ENCODE assay signal across 1 cellular context in genomic region chr5:122773615-122774014, GRCh38.
TF ChIP-seq lines count a peak whose summit lies in the region.

No MANE protein-coding gene starts in this region.

TF ChIP-seq in HepG2, 621 proteins besides CTCF, POLR2A, EP300 and RAD21 (continued from another document and continues in another):
- TF ChIP-seq, protein P1, sequence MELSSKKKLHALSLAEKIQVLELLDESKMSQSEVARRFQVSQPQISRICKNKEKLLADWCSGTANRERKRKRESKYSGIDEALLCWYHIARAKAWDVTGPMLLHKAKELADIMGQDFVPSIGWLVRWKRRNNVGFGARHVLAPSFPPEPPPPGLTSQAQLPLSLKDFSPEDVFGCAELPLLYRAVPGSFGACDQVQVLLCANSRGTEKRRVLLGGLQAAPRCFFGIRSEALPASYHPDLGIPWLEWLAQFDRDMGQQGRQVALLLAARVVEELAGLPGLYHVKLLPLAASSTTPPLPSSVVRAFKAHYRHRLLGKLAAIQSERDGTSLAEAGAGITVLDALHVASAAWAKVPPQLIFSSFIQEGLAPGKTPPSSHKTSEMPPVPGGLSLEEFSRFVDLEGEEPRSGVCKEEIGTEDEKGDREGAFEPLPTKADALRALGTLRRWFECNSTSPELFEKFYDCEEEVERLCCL (CRISPR knock-in tag; IDR thresholded peaks at IDR 0.05; ENCODE audit: borderline replicate concordance): no peak
- no peak for TF ChIP-seq MYC (CRISPR knock-in tag; IDR thresholded peaks at IDR 0.05; ENCODE audit: borderline replicate concordance)
- 0 out of 2 replicates have a peak, but pooled peaks have one; percentile 66 for TF ChIP-seq ZNF644 (CRISPR knock-in tag; IDR thresholded peaks at IDR 0.05; ENCODE audit: low read depth)
- TF ChIP-seq CHD2 (IDR thresholded peaks at IDR 0.05; ENCODE audit: low read depth, low read length): no peak
- no peak for TF ChIP-seq ZSCAN29 (CRISPR knock-in tag; conservative IDR thresholded peaks at IDR 0.05)
- TF ChIP-seq ARID5B (CRISPR knock-in tag; IDR thresholded peaks at IDR 0.05): peak; percentile 57; the same call in 1 of the 2 replicates
- TF ChIP-seq ZNF530 (CRISPR knock-in tag; IDR thresholded peaks at IDR 0.05; ENCODE audit: low read depth): no peak
- TF ChIP-seq CHCHD3 (CRISPR knock-in tag; IDR thresholded peaks at IDR 0.05): no peak
- TF ChIP-seq ZNF160 (CRISPR knock-in tag; IDR thresholded peaks at IDR 0.05): no peak
- TF ChIP-seq DNMT3B (CRISPR knock-in tag; conservative IDR thresholded peaks at IDR 0.05): no peak
- no peak for TF ChIP-seq ZNF598 (CRISPR knock-in tag; IDR thresholded peaks at IDR 0.05; ENCODE audit: borderline replicate concordance)
- no peak for TF ChIP-seq MAF1 (CRISPR knock-in tag; IDR thresholded peaks at IDR 0.05; ENCODE audit: borderline replicate concordance)
- TF ChIP-seq NCOA1 (CRISPR knock-in tag; IDR thresholded peaks at IDR 0.05): no peak
- peak; percentile 27; the same call in 1 of the 2 replicates for TF ChIP-seq ZKSCAN8 (CRISPR knock-in tag; IDR thresholded peaks at IDR 0.05; ENCODE audit: borderline replicate concordance)
- no peak for TF ChIP-seq ZNF101 (CRISPR knock-in tag; IDR thresholded peaks at IDR 0.05; ENCODE audit: borderline replicate concordance, low read depth)
- TF ChIP-seq NFIB (CRISPR knock-in tag; IDR thresholded peaks at IDR 0.05; ENCODE audit: borderline replicate concordance): no peak
- TF ChIP-seq, protein P2, sequence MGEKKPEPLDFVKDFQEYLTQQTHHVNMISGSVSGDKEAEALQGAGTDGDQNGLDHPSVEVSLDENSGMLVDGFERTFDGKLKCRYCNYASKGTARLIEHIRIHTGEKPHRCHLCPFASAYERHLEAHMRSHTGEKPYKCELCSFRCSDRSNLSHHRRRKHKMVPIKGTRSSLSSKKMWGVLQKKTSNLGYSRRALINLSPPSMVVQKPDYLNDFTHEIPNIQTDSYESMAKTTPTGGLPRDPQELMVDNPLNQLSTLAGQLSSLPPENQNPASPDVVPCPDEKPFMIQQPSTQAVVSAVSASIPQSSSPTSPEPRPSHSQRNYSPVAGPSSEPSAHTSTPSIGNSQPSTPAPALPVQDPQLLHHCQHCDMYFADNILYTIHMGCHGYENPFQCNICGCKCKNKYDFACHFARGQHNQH (CRISPR knock-in tag; IDR thresholded peaks at IDR 0.05): no peak
- TF ChIP-seq E2F2 (CRISPR knock-in tag; IDR thresholded peaks at IDR 0.05; ENCODE audit: borderline replicate concordance): no peak
- 0 out of 2 replicates have a peak, but pooled peaks have one; percentile 40 for TF ChIP-seq SOX13 (IDR thresholded peaks at IDR 0.05)
- peak in 1 of 2 experiments; percentile 57; a peak in 2 of 4 replicates for TF ChIP-seq SOX13 (CRISPR knock-in tag; conservative IDR thresholded peaks at IDR 0.05 in 1 of 2, IDR thresholded peaks at IDR 0.05 in 1 of 2)
- TF ChIP-seq ZNF629 (CRISPR knock-in tag; conservative IDR thresholded peaks at IDR 0.05): no peak
- TF ChIP-seq ZNF224 (CRISPR knock-in tag; IDR thresholded peaks at IDR 0.05): no peak
- no peak for TF ChIP-seq ZNF430 (CRISPR knock-in tag; IDR thresholded peaks at IDR 0.05)
- TF ChIP-seq ZNF850 (CRISPR knock-in tag; conservative IDR thresholded peaks at IDR 0.05): no peak
- TF ChIP-seq ZNF326 (CRISPR knock-in tag; IDR thresholded peaks at IDR 0.05; ENCODE audit: borderline replicate concordance): no peak
- no peak for TF ChIP-seq TBL1XR1 (IDR thresholded peaks at IDR 0.05; ENCODE audit: borderline replicate concordance, low read length, partially characterized antibody)
- no peak for TF ChIP-seq IKZF4 (CRISPR knock-in tag; IDR thresholded peaks at IDR 0.05; ENCODE audit: borderline replicate concordance, low read depth, not compliant biosample characterization)
- no peak for TF ChIP-seq MZF1 (CRISPR knock-in tag; IDR thresholded peaks at IDR 0.05; ENCODE audit: borderline replicate concordance)
- TF ChIP-seq, protein P3, sequence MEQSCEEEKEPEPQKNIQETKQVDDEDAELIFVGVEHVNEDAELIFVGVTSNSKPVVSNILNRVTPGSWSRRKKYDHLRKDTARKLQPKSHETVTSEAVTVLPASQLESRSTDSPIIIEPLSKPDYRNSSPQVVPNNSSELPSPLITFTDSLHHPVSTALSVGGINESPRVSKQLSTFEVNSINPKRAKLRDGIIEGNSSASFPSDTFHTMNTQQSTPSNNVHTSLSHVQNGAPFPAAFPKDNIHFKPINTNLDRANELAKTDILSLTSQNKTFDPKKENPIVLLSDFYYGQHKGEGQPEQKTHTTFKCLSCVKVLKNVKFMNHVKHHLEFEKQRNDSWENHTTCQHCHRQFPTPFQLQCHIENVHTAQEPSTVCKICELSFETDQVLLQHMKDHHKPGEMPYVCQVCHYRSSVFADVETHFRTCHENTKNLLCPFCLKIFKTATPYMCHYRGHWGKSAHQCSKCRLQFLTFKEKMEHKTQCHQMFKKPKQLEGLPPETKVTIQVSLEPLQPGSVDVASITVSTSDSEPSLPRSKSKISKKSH (CRISPR knock-in tag; IDR thresholded peaks at IDR 0.05; ENCODE audit: borderline replicate concordance): no peak
- TF ChIP-seq FIP1L1 (IDR thresholded peaks at IDR 0.05; ENCODE audit: borderline replicate concordance, insufficient read depth, low read depth, low read length): no peak
- TF ChIP-seq ZC3H13 (CRISPR knock-in tag; IDR thresholded peaks at IDR 0.05): no peak
- TF ChIP-seq SOX6 (IDR thresholded peaks at IDR 0.05): no peak
- TF ChIP-seq SOX6 (CRISPR knock-in tag; IDR thresholded peaks at IDR 0.05): peak; percentile 58
- no peak for TF ChIP-seq KLF11 (CRISPR knock-in tag; IDR thresholded peaks at IDR 0.05)
- TF ChIP-seq ZNF350 (CRISPR knock-in tag; IDR thresholded peaks at IDR 0.05; ENCODE audit: borderline replicate concordance, low read depth): no peak
- no peak for TF ChIP-seq HNRNPLL (IDR thresholded peaks at IDR 0.05; ENCODE audit: low read depth, low read length, poor library complexity, severe bottlenecking)
- TF ChIP-seq ZSCAN21 (CRISPR knock-in tag; IDR thresholded peaks at IDR 0.05; ENCODE audit: borderline replicate concordance): no peak
- peak; percentile 59; the same call in 1 of the 2 replicates for TF ChIP-seq ZNF792 (CRISPR knock-in tag; IDR thresholded peaks at IDR 0.05)
- TF ChIP-seq, protein P4, sequence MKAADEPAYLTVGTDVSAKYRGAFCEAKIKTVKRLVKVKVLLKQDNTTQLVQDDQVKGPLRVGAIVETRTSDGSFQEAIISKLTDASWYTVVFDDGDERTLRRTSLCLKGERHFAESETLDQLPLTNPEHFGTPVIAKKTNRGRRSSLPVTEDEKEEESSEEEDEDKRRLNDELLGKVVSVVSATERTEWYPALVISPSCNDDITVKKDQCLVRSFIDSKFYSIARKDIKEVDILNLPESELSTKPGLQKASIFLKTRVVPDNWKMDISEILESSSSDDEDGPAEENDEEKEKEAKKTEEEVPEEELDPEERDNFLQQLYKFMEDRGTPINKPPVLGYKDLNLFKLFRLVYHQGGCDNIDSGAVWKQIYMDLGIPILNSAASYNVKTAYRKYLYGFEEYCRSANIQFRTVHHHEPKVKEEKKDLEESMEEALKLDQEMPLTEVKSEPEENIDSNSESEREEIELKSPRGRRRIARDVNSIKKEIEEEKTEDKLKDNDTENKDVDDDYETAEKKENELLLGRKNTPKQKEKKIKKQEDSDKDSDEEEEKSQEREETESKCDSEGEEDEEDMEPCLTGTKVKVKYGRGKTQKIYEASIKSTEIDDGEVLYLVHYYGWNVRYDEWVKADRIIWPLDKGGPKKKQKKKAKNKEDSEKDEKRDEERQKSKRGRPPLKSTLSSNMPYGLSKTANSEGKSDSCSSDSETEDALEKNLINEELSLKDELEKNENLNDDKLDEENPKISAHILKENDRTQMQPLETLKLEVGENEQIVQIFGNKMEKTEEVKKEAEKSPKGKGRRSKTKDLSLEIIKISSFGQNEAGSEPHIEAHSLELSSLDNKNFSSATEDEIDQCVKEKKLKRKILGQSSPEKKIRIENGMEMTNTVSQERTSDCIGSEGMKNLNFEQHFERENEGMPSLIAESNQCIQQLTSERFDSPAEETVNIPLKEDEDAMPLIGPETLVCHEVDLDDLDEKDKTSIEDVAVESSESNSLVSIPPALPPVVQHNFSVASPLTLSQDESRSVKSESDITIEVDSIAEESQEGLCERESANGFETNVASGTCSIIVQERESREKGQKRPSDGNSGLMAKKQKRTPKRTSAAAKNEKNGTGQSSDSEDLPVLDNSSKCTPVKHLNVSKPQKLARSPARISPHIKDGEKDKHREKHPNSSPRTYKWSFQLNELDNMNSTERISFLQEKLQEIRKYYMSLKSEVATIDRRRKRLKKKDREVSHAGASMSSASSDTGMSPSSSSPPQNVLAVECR (CRISPR knock-in tag; IDR thresholded peaks at IDR 0.05; ENCODE audit: borderline replicate concordance): peak; percentile 34; the same call in 1 of the 2 replicates
- no peak for TF ChIP-seq RBFOX2 (IDR thresholded peaks at IDR 0.05; ENCODE audit: low read depth, low read length)
- TF ChIP-seq TBX2 (CRISPR knock-in tag; IDR thresholded peaks at IDR 0.05; ENCODE audit: borderline replicate concordance): no peak
- no peak for TF ChIP-seq ADNP (CRISPR knock-in tag; IDR thresholded peaks at IDR 0.05)
- no peak for TF ChIP-seq ZNF766 (CRISPR knock-in tag; IDR thresholded peaks at IDR 0.05; ENCODE audit: borderline replicate concordance)
- no peak for TF ChIP-seq MXD3 (CRISPR knock-in tag; IDR thresholded peaks at IDR 0.05)
- TF ChIP-seq ZNF253 (CRISPR knock-in tag; IDR thresholded peaks at IDR 0.05; ENCODE audit: borderline replicate concordance): no peak
- TF ChIP-seq ATF1 (CRISPR knock-in tag; IDR thresholded peaks at IDR 0.05): no peak
- TF ChIP-seq NR1H2 (CRISPR knock-in tag; IDR thresholded peaks at IDR 0.05; ENCODE audit: borderline replicate concordance, low read depth): no peak
- TF ChIP-seq, protein P5, sequence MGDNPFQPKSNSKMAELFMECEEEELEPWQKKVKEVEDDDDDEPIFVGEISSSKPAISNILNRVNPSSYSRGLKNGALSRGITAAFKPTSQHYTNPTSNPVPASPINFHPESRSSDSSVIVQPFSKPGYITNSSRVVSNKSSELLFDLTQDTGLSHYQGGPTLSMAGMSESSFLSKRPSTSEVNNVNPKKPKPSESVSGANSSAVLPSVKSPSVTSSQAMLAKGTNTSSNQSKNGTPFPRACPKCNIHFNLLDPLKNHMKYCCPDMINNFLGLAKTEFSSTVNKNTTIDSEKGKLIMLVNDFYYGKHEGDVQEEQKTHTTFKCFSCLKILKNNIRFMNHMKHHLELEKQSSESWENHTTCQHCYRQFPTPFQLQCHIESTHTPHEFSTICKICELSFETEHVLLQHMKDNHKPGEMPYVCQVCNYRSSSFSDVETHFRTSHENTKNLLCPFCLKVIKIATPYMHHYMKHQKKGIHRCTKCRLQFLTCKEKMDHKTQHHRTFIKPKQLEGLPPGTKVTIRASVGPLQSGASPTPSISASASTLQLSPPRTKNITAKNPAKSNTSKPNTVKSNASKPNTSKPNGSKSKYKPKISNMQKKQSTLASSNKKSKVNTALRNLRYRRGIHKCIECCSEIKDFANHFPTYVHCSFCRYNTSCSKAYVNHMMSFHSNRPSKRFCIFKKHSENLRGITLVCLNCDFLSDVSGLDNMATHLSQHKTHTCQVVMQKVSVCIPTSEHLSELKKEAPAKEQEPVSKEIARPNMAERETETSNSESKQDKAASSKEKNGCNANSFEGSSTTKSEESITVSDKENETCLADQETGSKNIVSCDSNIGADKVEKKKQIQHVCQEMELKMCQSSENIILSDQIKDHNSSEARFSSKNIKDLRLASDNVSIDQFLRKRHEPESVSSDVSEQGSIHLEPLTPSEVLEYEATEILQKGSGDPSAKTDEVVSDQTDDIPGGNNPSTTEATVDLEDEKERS (CRISPR knock-in tag; IDR thresholded peaks at IDR 0.05): no peak
